In the genomic region with DNA sequence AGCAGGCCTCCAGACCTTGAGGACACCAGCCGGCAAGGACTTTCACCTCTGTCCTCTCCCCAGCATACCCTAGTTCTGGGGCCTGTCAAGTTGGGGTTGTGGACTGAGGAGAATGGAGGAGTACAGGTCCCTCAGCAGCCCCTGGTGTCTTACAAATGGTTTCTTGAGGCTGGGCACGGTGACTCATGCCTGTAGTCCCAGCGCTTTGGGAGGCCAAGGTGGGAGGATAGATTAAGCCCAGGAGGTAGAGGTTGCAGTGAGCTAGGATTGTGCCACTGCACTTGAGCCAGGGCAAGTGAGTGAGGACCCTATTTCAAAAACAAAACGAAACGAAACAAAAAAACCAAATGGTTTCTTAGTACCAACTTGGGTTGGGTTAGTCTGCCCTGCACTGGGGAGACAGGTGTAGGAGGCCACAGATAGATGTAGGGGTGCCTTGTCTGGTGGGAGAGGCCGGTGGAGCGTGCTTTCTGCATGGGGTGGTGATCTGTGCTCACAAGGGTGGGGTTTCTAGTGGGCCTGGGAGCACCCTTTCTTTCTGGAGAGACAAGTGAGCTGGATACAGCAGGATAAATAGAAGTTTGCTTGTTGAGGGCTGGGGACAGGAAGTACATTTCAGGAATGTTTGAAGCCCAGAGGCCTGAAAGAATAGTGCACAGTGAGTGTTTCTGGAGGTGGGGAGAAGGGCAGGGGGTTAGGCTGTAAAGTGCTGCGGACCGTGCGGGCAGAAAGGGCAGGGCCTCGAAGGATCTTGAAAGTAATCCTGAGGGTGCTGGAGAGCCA, we compare ENCODE assay signal across 2 cellular contexts.
TF ChIP-seq lines count a peak whose summit lies in the region.

No MANE protein-coding gene starts in this region.

TF ChIP-seq in HCT116, 20 proteins besides CTCF, POLR2A, EP300 and RAD21:
- TF ChIP-seq YY1 (IDR thresholded peaks at IDR 0.05; ENCODE audit: extremely low read depth, insufficient replicate concordance, low read depth, low read length) (no peak), ELF1 (IDR thresholded peaks at IDR 0.05; ENCODE audit: borderline replicate concordance, low read depth) (no peak), SIN3A (IDR thresholded peaks at IDR 0.05; ENCODE audit: low read depth) (no peak), SP1 (IDR thresholded peaks at IDR 0.05; ENCODE audit: low read depth) (no peak), JUND (IDR thresholded peaks at IDR 0.05) (no peak), POLR2AphosphoS5 (IDR thresholded peaks at IDR 0.05; ENCODE audit: low read depth, low read length) (no peak), EZH2phosphoT487 (IDR thresholded peaks at IDR 0.05; ENCODE audit: borderline replicate concordance) (no peak), EZH2 (IDR thresholded peaks at IDR 0.05) (no peak), FOSL1 (IDR thresholded peaks at IDR 0.05; ENCODE audit: low read depth) (no peak), ZFX (IDR thresholded peaks at IDR 0.05) (no peak), TCF7L2 (IDR thresholded peaks at IDR 0.05; ENCODE audit: borderline replicate concordance, extremely low read depth, insufficient read depth, insufficient read length) (no peak)
- TF ChIP-seq, protein P1, sequence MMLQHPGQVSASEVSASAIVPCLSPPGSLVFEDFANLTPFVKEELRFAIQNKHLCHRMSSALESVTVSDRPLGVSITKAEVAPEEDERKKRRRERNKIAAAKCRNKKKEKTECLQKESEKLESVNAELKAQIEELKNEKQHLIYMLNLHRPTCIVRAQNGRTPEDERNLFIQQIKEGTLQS (IDR thresholded peaks at IDR 0.05): no peak
TF ChIP-seq in HCT116: peak in this region for 0.

TF ChIP-seq in K562, 482 proteins besides CTCF, POLR2A, EP300 and RAD21:
- TF ChIP-seq, protein P1 (IDR thresholded peaks at IDR 0.05): peak; percentile 73
- TF ChIP-seq, protein P1 (CRISPR knock-in tag; conservative IDR thresholded peaks at IDR 0.05): no peak
- TF ChIP-seq SMARCE1 (IDR thresholded peaks at IDR 0.05) (0 out of 2 replicates have a peak, but pooled peaks have one; percentile 24), DPF2 (IDR thresholded peaks at IDR 0.05) (peak; percentile 43; the same call in 1 of the 2 replicates), ZNF785 (CRISPR knock-in tag; IDR thresholded peaks at IDR 0.05) (no peak), ZNF589 (CRISPR knock-in tag; IDR thresholded peaks at IDR 0.05; ENCODE audit: low read depth) (no peak), STAG1 (CRISPR knock-in tag; IDR thresholded peaks at IDR 0.05; ENCODE audit: borderline replicate concordance) (no peak), SMARCA4 (IDR thresholded peaks at IDR 0.05) (peak; percentile 18; the same call in 1 of the 2 replicates), JUND (IDR thresholded peaks at IDR 0.05; ENCODE audit: borderline replicate concordance, low read depth, low read length) (peak; percentile 68), JUND (tag; IDR thresholded peaks at IDR 0.05; ENCODE audit: borderline replicate concordance, low read depth, low read length) (0 out of 3 replicates have a peak, but pooled peaks have one; percentile 30), JUN (IDR thresholded peaks at IDR 0.05; ENCODE audit: borderline replicate concordance, low read depth, low read length) (peak; percentile 34; the same call in 1 of the 2 replicates), JUN (CRISPR knock-in tag; IDR thresholded peaks at IDR 0.05; ENCODE audit: borderline replicate concordance) (no peak), ZNF121 (CRISPR knock-in tag; conservative IDR thresholded peaks at IDR 0.05) (peak; percentile 56), FOSL1 (tag; conservative IDR thresholded peaks at IDR 0.05) (peak; percentile 61; the same call in 1 of the 2 replicates), RBBP5 (IDR thresholded peaks at IDR 0.05; ENCODE audit: borderline replicate concordance, insufficient read depth, low read length, poor library complexity, severe bottlenecking) (peak; percentile 8), ARID1B (IDR thresholded peaks at IDR 0.05) (peak; percentile 52), RBM15 (IDR thresholded peaks at IDR 0.05; ENCODE audit: insufficient read depth, low read length) (no peak), TCF3 (CRISPR knock-in tag; IDR thresholded peaks at IDR 0.05) (0 out of 2 replicates have a peak, but pooled peaks have one; percentile 27)
- TF ChIP-seq, protein P2, sequence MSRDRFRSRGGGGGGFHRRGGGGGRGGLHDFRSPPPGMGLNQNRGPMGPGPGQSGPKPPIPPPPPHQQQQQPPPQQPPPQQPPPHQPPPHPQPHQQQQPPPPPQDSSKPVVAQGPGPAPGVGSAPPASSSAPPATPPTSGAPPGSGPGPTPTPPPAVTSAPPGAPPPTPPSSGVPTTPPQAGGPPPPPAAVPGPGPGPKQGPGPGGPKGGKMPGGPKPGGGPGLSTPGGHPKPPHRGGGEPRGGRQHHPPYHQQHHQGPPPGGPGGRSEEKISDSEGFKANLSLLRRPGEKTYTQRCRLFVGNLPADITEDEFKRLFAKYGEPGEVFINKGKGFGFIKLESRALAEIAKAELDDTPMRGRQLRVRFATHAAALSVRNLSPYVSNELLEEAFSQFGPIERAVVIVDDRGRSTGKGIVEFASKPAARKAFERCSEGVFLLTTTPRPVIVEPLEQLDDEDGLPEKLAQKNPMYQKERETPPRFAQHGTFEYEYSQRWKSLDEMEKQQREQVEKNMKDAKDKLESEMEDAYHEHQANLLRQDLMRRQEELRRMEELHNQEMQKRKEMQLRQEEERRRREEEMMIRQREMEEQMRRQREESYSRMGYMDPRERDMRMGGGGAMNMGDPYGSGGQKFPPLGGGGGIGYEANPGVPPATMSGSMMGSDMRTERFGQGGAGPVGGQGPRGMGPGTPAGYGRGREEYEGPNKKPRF (IDR thresholded peaks at IDR 0.05; ENCODE audit: low read depth, low read length): no peak
- TF ChIP-seq, protein P3, sequence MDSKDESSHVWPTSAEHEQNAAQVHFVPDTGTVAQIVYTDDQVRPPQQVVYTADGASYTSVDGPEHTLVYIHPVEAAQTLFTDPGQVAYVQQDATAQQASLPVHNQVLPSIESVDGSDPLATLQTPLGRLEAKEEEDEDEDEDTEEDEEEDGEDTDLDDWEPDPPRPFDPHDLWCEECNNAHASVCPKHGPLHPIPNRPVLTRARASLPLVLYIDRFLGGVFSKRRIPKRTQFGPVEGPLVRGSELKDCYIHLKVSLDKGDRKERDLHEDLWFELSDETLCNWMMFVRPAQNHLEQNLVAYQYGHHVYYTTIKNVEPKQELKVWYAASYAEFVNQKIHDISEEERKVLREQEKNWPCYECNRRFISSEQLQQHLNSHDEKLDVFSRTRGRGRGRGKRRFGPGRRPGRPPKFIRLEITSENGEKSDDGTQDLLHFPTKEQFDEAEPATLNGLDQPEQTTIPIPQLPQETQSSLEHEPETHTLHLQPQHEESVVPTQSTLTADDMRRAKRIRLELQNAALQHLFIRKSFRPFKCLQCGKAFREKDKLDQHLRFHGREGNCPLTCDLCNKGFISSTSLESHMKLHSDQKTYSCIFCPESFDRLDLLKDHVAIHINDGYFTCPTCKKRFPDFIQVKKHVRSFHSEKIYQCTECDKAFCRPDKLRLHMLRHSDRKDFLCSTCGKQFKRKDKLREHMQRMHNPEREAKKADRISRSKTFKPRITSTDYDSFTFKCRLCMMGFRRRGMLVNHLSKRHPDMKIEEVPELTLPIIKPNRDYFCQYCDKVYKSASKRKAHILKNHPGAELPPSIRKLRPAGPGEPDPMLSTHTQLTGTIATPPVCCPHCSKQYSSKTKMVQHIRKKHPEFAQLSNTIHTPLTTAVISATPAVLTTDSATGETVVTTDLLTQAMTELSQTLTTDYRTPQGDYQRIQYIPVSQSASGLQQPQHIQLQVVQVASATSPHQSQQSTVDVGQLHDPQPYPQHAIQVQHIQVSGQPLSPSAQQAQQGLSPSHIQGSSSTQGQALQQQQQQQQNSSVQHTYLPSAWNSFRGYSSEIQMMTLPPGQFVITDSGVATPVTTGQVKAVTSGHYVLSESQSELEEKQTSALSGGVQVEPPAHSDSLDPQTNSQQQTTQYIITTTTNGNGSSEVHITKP (IDR thresholded peaks at IDR 0.05; ENCODE audit: partially characterized antibody): peak; percentile 34
- TF ChIP-seq, protein P4, sequence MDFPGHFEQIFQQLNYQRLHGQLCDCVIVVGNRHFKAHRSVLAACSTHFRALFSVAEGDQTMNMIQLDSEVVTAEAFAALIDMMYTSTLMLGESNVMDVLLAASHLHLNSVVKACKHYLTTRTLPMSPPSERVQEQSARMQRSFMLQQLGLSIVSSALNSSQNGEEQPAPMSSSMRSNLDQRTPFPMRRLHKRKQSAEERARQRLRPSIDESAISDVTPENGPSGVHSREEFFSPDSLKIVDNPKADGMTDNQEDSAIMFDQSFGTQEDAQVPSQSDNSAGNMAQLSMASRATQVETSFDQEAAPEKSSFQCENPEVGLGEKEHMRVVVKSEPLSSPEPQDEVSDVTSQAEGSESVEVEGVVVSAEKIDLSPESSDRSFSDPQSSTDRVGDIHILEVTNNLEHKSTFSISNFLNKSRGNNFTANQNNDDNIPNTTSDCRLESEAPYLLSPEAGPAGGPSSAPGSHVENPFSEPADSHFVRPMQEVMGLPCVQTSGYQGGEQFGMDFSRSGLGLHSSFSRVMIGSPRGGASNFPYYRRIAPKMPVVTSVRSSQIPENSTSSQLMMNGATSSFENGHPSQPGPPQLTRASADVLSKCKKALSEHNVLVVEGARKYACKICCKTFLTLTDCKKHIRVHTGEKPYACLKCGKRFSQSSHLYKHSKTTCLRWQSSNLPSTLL (IDR thresholded peaks at IDR 0.05): no peak
TF ChIP-seq in K562: peak in this region for 12.
